ENCODE assay signal across 1 cellular context in genomic region chr1:226714148-226714547, GRCh38.
TF ChIP-seq lines count a peak whose summit lies in the region.

No MANE protein-coding gene starts in this region.

TF ChIP-seq in IMR-90, 13 proteins besides CTCF, POLR2A, EP300 and RAD21:
- no peak for TF ChIP-seq CHD1 (IDR thresholded peaks at IDR 0.05; ENCODE audit: low read depth, low read length)
- no peak for TF ChIP-seq SMC3 (IDR thresholded peaks at IDR 0.05; ENCODE audit: low read depth, low read length)
- no peak for TF ChIP-seq BHLHE40 (IDR thresholded peaks at IDR 0.05; ENCODE audit: low read depth, low read length)
- TF ChIP-seq RCOR1 (IDR thresholded peaks at IDR 0.05; ENCODE audit: insufficient replicate concordance, low read length) = peak; percentile 29
